ENCODE assay signal across 14 cellular contexts in genomic region chr10:84296071-84296981, GRCh38. TPM values are rescaled to one million over a fixed set of nuclear protein-coding genes. Genes with fewer than 3 reads are reported as not detected.
DNase-seq lines count a peak whose midpoint lies in the region; ATAC-seq and TF ChIP-seq lines count a peak whose summit lies in the region.
"Had no signal": no experiment of that assay in that cellular context is flagged by ENCODE, and none has a peak within 500 bp of the region (broad histone marks: within the 10 kb centered on the region; RNA-seq: fewer than 3 reads in every experiment).

No MANE protein-coding gene starts in this region.

- no peak for TF ChIP-seq CTCF in astrocyte of the spinal cord (IDR thresholded peaks at IDR 0.05; ENCODE audit: low read depth, low read length)
- no peak for TF ChIP-seq CTCF in upper lobe of left lung (IDR thresholded peaks at IDR 0.05)
- no peak for TF ChIP-seq CTCF in lower leg skin (IDR thresholded peaks at IDR 0.05)

- peak; percentile 49 for DNase-seq in activated CD4-positive, alpha-beta T cell treated with anti-CD3 and anti-CD28 coated beads, Interleukin-2, amount 10 ng/mL, durations not matched to agents 24 days and 14 days
- no peak for DNase-seq in activated CD4-positive, alpha-beta T cell treated with anti-CD3 and anti-CD28 coated beads for 36 hours
- DNase-seq in astrocyte of the spinal cord (ENCODE audit: low read depth, low spot score) = peak; percentile 90
- peak; percentile 29 for DNase-seq in iPS DF 6.9 (ENCODE audit: low read depth, low spot score)
- DNase-seq in upper lobe of left lung = no peak
- DNase-seq in lower leg skin (ENCODE audit: low spot score in 2 of 2) = no peak
- no peak for DNase-seq in activated T-helper 1 cell treated with anti-CD3 and anti-CD28 coated beads, Interleukin-12 subunit alpha, Interleukin-12 subunit beta, Interleukin-2, Interleukin-4 antibody, amounts not matched to agents 30 ng/mL and 10 ng/mL and 1 ng/mL, durations not matched to agents 14 hours and 24 hours and 36 hours (ENCODE audit: low spot score)
- DNase-seq in NCI-H1694 treated with DMSO at 0.1 percent for 48 hours (lab: John Stamatoyannopoulos, UW) = no peak
- DNase-seq: activated CD4-positive, alpha-beta T cell treated with anti-CD3 and anti-CD28 coated beads for 1 hour; activated naive CD8-positive, alpha-beta T cell treated with anti-CD3 and anti-CD28 coated beads for 36 hours; glutamatergic neuron; NCI-H1048; pancreas; PC-3 had no signal

- H3K9me3 ChIP-seq in iPS DF 6.9 (ENCODE audit: control insufficient read depth, insufficient read depth, low read length) = no peaks in the 10 kb centered on the region
- H3K9me3 ChIP-seq in upper lobe of left lung = no peaks in the 10 kb centered on the region
- H3K9me3 ChIP-seq: pancreas had no signal

- POLR2A ChIA-PET in activated CD4-positive, alpha-beta T cell treated with anti-CD3 and anti-CD28 coated beads for 36 hours (lab: Charles Lee) = no interaction called here

- H3K27me3 ChIP-seq in iPS DF 6.9 (ENCODE audit: control insufficient read depth, insufficient read depth, low read length) (no peaks in the 10 kb centered on the region), upper lobe of left lung (no peaks in the 10 kb centered on the region)
- H3K27me3 ChIP-seq: pancreas had no signal

- in situ Hi-C loops in astrocyte of the spinal cord (cut with HindIII; ENCODE audit: low sequenced_read_pairs) = no loop called here

- CTCF ChIA-PET in activated CD4-positive, alpha-beta T cell treated with anti-CD3 and anti-CD28 coated beads for 36 hours (lab: Charles Lee) = no interaction called here

- no peaks in the 10 kb centered on the region for H3K9me3 Mint-ChIP-seq in activated CD4-positive, alpha-beta T cell treated with anti-CD3 and anti-CD28 coated beads, Interleukin-2, amount 10 ng/mL, durations not matched to agents 24 days and 14 days
- no peaks in the 10 kb centered on the region for H3K9me3 Mint-ChIP-seq in activated CD4-positive, alpha-beta T cell treated with anti-CD3 and anti-CD28 coated beads for 36 hours (ENCODE audit: low read depth)
- H3K9me3 Mint-ChIP-seq in activated T-helper 1 cell treated with anti-CD3 and anti-CD28 coated beads, Interleukin-12 subunit alpha, Interleukin-12 subunit beta, Interleukin-2, Interleukin-4 antibody, amounts not matched to agents 30 ng/mL and 10 ng/mL and 1 ng/mL, durations not matched to agents 14 hours and 24 hours and 36 hours = no peaks in the 10 kb centered on the region
- H3K9me3 Mint-ChIP-seq: activated naive CD8-positive, alpha-beta T cell treated with anti-CD3 and anti-CD28 coated beads for 36 hours had no signal

- H3K4me3 ChIP-seq in astrocyte of the spinal cord (ENCODE audit: low read depth, low read length) (no peak overlapping the region), iPS DF 6.9 (ENCODE audit: low read length) (no peak overlapping the region), upper lobe of left lung (no peak overlapping the region), lower leg skin (ENCODE audit: low read depth, poor library complexity, severe bottlenecking) (no peak overlapping the region)
- H3K4me3 ChIP-seq: pancreas had no signal

- intact Hi-C loops in activated CD4-positive, alpha-beta T cell treated with anti-CD3 and anti-CD28 coated beads, Interleukin-2, amount 10 ng/mL, durations not matched to agents 24 days and 14 days (cut with micrococcal nuclease) = no loop called here
- intact Hi-C loops in activated CD4-positive, alpha-beta T cell treated with anti-CD3 and anti-CD28 coated beads for 36 hours (cut with DNase I, micrococcal nuclease) = no loop called here
- intact Hi-C loops in lower leg skin (cut with DNase I; ENCODE audit: low total_unique reads) = no loop called here
- intact Hi-C loops in activated T-helper 1 cell treated with anti-CD3 and anti-CD28 coated beads, Interleukin-12 subunit alpha, Interleukin-12 subunit beta, Interleukin-2, Interleukin-4 antibody, amounts not matched to agents 30 ng/mL and 10 ng/mL and 1 ng/mL, durations not matched to agents 14 hours and 24 hours and 36 hours (cut with micrococcal nuclease) = no loop called here

- peaks cover 26% of the 10 kb centered on the region for H3K4me1 Mint-ChIP-seq in activated CD4-positive, alpha-beta T cell treated with anti-CD3 and anti-CD28 coated beads, Interleukin-2, amount 10 ng/mL, durations not matched to agents 24 days and 14 days
- peaks cover 21% of the 10 kb centered on the region for H3K4me1 Mint-ChIP-seq in activated CD4-positive, alpha-beta T cell treated with anti-CD3 and anti-CD28 coated beads for 36 hours
- peaks cover 22% of the 10 kb centered on the region for H3K4me1 Mint-ChIP-seq in activated T-helper 1 cell treated with anti-CD3 and anti-CD28 coated beads, Interleukin-12 subunit alpha, Interleukin-12 subunit beta, Interleukin-2, Interleukin-4 antibody, amounts not matched to agents 30 ng/mL and 10 ng/mL and 1 ng/mL, durations not matched to agents 14 hours and 24 hours and 36 hours (ENCODE audit: low read depth)

- H3K4me1 ChIP-seq in iPS DF 6.9 (ENCODE audit: control insufficient read depth, insufficient read depth, low read length) (peaks cover 9% of the 10 kb centered on the region), upper lobe of left lung (peaks cover 0 to 20% (median 4%) of the 10 kb centered on the region in 4 donors)
- H3K4me1 ChIP-seq: pancreas had no signal

- H3K4me3 Mint-ChIP-seq in activated CD4-positive, alpha-beta T cell treated with anti-CD3 and anti-CD28 coated beads, Interleukin-2, amount 10 ng/mL, durations not matched to agents 24 days and 14 days = no peak overlapping the region
- no peak overlapping the region for H3K4me3 Mint-ChIP-seq in activated CD4-positive, alpha-beta T cell treated with anti-CD3 and anti-CD28 coated beads for 36 hours
- H3K4me3 Mint-ChIP-seq in activated T-helper 1 cell treated with anti-CD3 and anti-CD28 coated beads, Interleukin-12 subunit alpha, Interleukin-12 subunit beta, Interleukin-2, Interleukin-4 antibody, amounts not matched to agents 30 ng/mL and 10 ng/mL and 1 ng/mL, durations not matched to agents 14 hours and 24 hours and 36 hours = no peak overlapping the region
- H3K4me3 Mint-ChIP-seq: activated naive CD8-positive, alpha-beta T cell treated with anti-CD3 and anti-CD28 coated beads for 36 hours had no signal

- H3K27ac ChIP-seq in iPS DF 6.9 (ENCODE audit: low read length) (peak overlapping the region; percentile 54), upper lobe of left lung (peak overlapping the region; percentile 40 to 76 (median 65))
- H3K27ac ChIP-seq: pancreas had no signal

- peak in 2 of 4 donors; percentile 18 to 56 for TF ChIP-seq EP300 in upper lobe of left lung (IDR thresholded peaks at IDR 0.05)

- no peak overlapping the region for H3K27ac Mint-ChIP-seq in activated CD4-positive, alpha-beta T cell treated with anti-CD3 and anti-CD28 coated beads, Interleukin-2, amount 10 ng/mL, durations not matched to agents 24 days and 14 days
- H3K27ac Mint-ChIP-seq in activated CD4-positive, alpha-beta T cell treated with anti-CD3 and anti-CD28 coated beads for 36 hours = no peak overlapping the region
- no peak overlapping the region for H3K27ac Mint-ChIP-seq in activated T-helper 1 cell treated with anti-CD3 and anti-CD28 coated beads, Interleukin-12 subunit alpha, Interleukin-12 subunit beta, Interleukin-2, Interleukin-4 antibody, amounts not matched to agents 30 ng/mL and 10 ng/mL and 1 ng/mL, durations not matched to agents 14 hours and 24 hours and 36 hours
- H3K27ac Mint-ChIP-seq: activated naive CD8-positive, alpha-beta T cell treated with anti-CD3 and anti-CD28 coated beads for 36 hours had no signal

- peaks cover 17% of the 10 kb centered on the region for H3K27me3 Mint-ChIP-seq in activated CD4-positive, alpha-beta T cell treated with anti-CD3 and anti-CD28 coated beads, Interleukin-2, amount 10 ng/mL, durations not matched to agents 24 days and 14 days
- H3K27me3 Mint-ChIP-seq in activated CD4-positive, alpha-beta T cell treated with anti-CD3 and anti-CD28 coated beads for 36 hours = peaks cover 5% of the 10 kb centered on the region
- peaks cover 5% of the 10 kb centered on the region for H3K27me3 Mint-ChIP-seq in activated T-helper 1 cell treated with anti-CD3 and anti-CD28 coated beads, Interleukin-12 subunit alpha, Interleukin-12 subunit beta, Interleukin-2, Interleukin-4 antibody, amounts not matched to agents 30 ng/mL and 10 ng/mL and 1 ng/mL, durations not matched to agents 14 hours and 24 hours and 36 hours (ENCODE audit: insufficient read depth)

- H3K36me3 ChIP-seq in iPS DF 6.9 (ENCODE audit: control insufficient read depth, insufficient read depth, low read length) (no peaks in the 10 kb centered on the region), upper lobe of left lung (no peaks in the 10 kb centered on the region)
- H3K36me3 ChIP-seq: pancreas had no signal

- TF ChIP-seq POLR2A in upper lobe of left lung (IDR thresholded peaks at IDR 0.05) = no peak
- no peak for TF ChIP-seq POLR2A in lower leg skin (IDR thresholded peaks at IDR 0.05)

- no peaks in the 10 kb centered on the region for H3K36me3 Mint-ChIP-seq in activated CD4-positive, alpha-beta T cell treated with anti-CD3 and anti-CD28 coated beads, Interleukin-2, amount 10 ng/mL, durations not matched to agents 24 days and 14 days (ENCODE audit: low read depth)
- no peaks in the 10 kb centered on the region for H3K36me3 Mint-ChIP-seq in activated CD4-positive, alpha-beta T cell treated with anti-CD3 and anti-CD28 coated beads for 36 hours (ENCODE audit: low read depth)
- no peaks in the 10 kb centered on the region for H3K36me3 Mint-ChIP-seq in activated T-helper 1 cell treated with anti-CD3 and anti-CD28 coated beads, Interleukin-12 subunit alpha, Interleukin-12 subunit beta, Interleukin-2, Interleukin-4 antibody, amounts not matched to agents 30 ng/mL and 10 ng/mL and 1 ng/mL, durations not matched to agents 14 hours and 24 hours and 36 hours (ENCODE audit: low read depth)
- H3K36me3 Mint-ChIP-seq: activated naive CD8-positive, alpha-beta T cell treated with anti-CD3 and anti-CD28 coated beads for 36 hours had no signal

- no CpG with 5 or more reads among the region's 10 CpGs for WGBS in iPS DF 6.9 (ENCODE audit: insufficient coverage, insufficient read length)
- WGBS in upper lobe of left lung, 2 donors = 47 to 55% methylated on average over 10 of the region's 10 CpGs
- 56 to 59% methylated on average over 10 of the region's 10 CpGs for whole genome bisulfite sequencing in lower leg skin, 2 donors

- no peak for ATAC-seq in activated CD4-positive, alpha-beta T cell treated with anti-CD3 and anti-CD28 coated beads for 36 hours
- peak in 1 of 2 donors; percentile 23 for ATAC-seq in upper lobe of left lung (ENCODE audit: low FRiP score in 2 of 2)
- ATAC-seq: pancreas, PC-3 had no signal

RNA-seq across cellular contexts. Expression of gene CCSER2, which starts 32.1 kb away (rescaled TPM):
- 42.9 and 45.6 TPM in 2 replicates for total RNA-seq in activated CD4-positive, alpha-beta T cell treated with anti-CD3 and anti-CD28 coated beads, Interleukin-2, amount 10 ng/mL, durations not matched to agents 24 days and 14 days
- total RNA-seq in activated CD4-positive, alpha-beta T cell treated with anti-CD3 and anti-CD28 coated beads for 36 hours = 10 to 100 TPM; 61.2 to 85.2 TPM
- total RNA-seq in upper lobe of left lung (10 to 100 TPM; 28.7 to 78.9 (median 52.6) TPM), lower leg skin (10 to 100 TPM; 33.3 to 69.5 (median 47.7) TPM)
- total RNA-seq in activated T-helper 1 cell treated with anti-CD3 and anti-CD28 coated beads, Interleukin-12 subunit alpha, Interleukin-12 subunit beta, Interleukin-2, Interleukin-4 antibody, amounts not matched to agents 30 ng/mL and 10 ng/mL and 1 ng/mL, durations not matched to agents 14 hours and 24 hours and 36 hours = 52.3 and 53.6 TPM in 2 replicates

RNA-seq across cellular contexts. Expression of gene RGR, which starts 51.5 kb away (rescaled TPM):
- not detected in 2 replicates for total RNA-seq in activated CD4-positive, alpha-beta T cell treated with anti-CD3 and anti-CD28 coated beads, Interleukin-2, amount 10 ng/mL, durations not matched to agents 24 days and 14 days
- not detected for total RNA-seq in activated CD4-positive, alpha-beta T cell treated with anti-CD3 and anti-CD28 coated beads for 36 hours
- total RNA-seq in upper lobe of left lung (10 to 100 TPM in 1 of 6 donors, under 1 TPM in 2, not detected in 3; 0.49 to 14.7 (median 0.91) TPM), lower leg skin (under 1 TPM in 1 of 4 donors, not detected in 3; 0.08 TPM)
- not detected in 2 replicates for total RNA-seq in activated T-helper 1 cell treated with anti-CD3 and anti-CD28 coated beads, Interleukin-12 subunit alpha, Interleukin-12 subunit beta, Interleukin-2, Interleukin-4 antibody, amounts not matched to agents 30 ng/mL and 10 ng/mL and 1 ng/mL, durations not matched to agents 14 hours and 24 hours and 36 hours
- total RNA-seq: activated naive CD8-positive, alpha-beta T cell treated with anti-CD3 and anti-CD28 coated beads for 36 hours; pancreas; PC-3 had no signal

RNA-seq across cellular contexts. Expression of gene LRIT1, which starts 55.0 kb away (rescaled TPM):
- total RNA-seq in activated CD4-positive, alpha-beta T cell treated with anti-CD3 and anti-CD28 coated beads, Interleukin-2, amount 10 ng/mL, durations not matched to agents 24 days and 14 days = not detected in 2 replicates
- not detected for total RNA-seq in activated CD4-positive, alpha-beta T cell treated with anti-CD3 and anti-CD28 coated beads for 36 hours
- total RNA-seq in upper lobe of left lung = not detected
- under 1 TPM in 1 of 4 donors, not detected in 3; 0.19 TPM for total RNA-seq in lower leg skin
- not detected in 2 replicates for total RNA-seq in activated T-helper 1 cell treated with anti-CD3 and anti-CD28 coated beads, Interleukin-12 subunit alpha, Interleukin-12 subunit beta, Interleukin-2, Interleukin-4 antibody, amounts not matched to agents 30 ng/mL and 10 ng/mL and 1 ng/mL, durations not matched to agents 14 hours and 24 hours and 36 hours
- total RNA-seq: activated naive CD8-positive, alpha-beta T cell treated with anti-CD3 and anti-CD28 coated beads for 36 hours; pancreas; PC-3 had no signal

Comparison
In these comparisons a context has a peak if more than half of its experiments do, and no peak if none do; other contexts are left out.
1. DNase-seq: peak in activated CD4-positive, alpha-beta T cell treated with anti-CD3 and anti-CD28 coated beads, Interleukin-2, amount 10 ng/mL, durations not matched to agents 24 days and 14 days (single experiment), astrocyte of the spinal cord (single experiment) and iPS DF 6.9 (single experiment); none in activated CD4-positive, alpha-beta T cell treated with anti-CD3 and anti-CD28 coated beads for 36 hours (single experiment), upper lobe of left lung (0 of 2), lower leg skin (0 of 2), activated T-helper 1 cell treated with anti-CD3 and anti-CD28 coated beads, Interleukin-12 subunit alpha, Interleukin-12 subunit beta, Interleukin-2, Interleukin-4 antibody, amounts not matched to agents 30 ng/mL and 10 ng/mL and 1 ng/mL, durations not matched to agents 14 hours and 24 hours and 36 hours (single experiment) and NCI-H1694 treated with DMSO at 0.1 percent for 48 hours (single experiment).